Comparison of ENCODE assay signal across 24 cellular contexts in genomic region chr6:21312118-21312517, GRCh38.
DNase-seq lines count a peak whose midpoint lies in the region; ATAC-seq, FAIRE-seq and TF ChIP-seq lines count a peak whose summit lies in the region.
"Had no signal": no experiment of that assay in that cellular context is flagged by ENCODE, and none has a peak within 500 bp of the region (broad histone marks: within the 10 kb centered on the region; RNA-seq: fewer than 3 reads in every experiment).

No MANE protein-coding gene starts in this region.

- WGBS in pancreas, 2 donors = 92 to 97% methylated on average over 4 of the region's 4 CpGs

- POLR2A ChIA-PET in HEK293T (lab: Yijun Ruan, JAX) = no interaction called here

- no peak for FAIRE-seq in pancreas (lab: Jason Lieb, UNC)
- FAIRE-seq: A549, GM19239, RCC 7860 had no signal

- peak; percentile 31 for DNase-seq in AG20443 (ENCODE audit: low spot score)
- peak; percentile 18 for DNase-seq in HEK293T (ENCODE audit: extremely low spot score)
- DNase-seq in nephron progenitor cell = no peak
- no peak for DNase-seq in activated T-cell treated with anti-CD3 and anti-CD28 coated beads, Interleukin-2, amount 50 U/mL, for 72 hours
- DNase-seq in pancreas = no peak
- DNase-seq: Caco-2; CD8-positive, alpha-beta T cell; DMS 273 treated with DMSO at 0.1 percent for 48 hours; DND-41; H9; HFFc6; KBM-7; MM.1S; NCI-H2171 treated with DMSO at 0.1 percent for 48 hours; NCI-H524 treated with DMSO at 0.1 percent for 48 hours; SIG-M5 had no signal

- H3K4me3 ChIP-seq in pancreas = no peak overlapping the region
- H3K4me3 ChIP-seq: A549, SK-N-MC had no signal

- H3K27ac ChIP-seq in pancreas = no peak overlapping the region
- H3K27ac ChIP-seq: A549, C4-2B, SK-N-MC had no signal

- H3K36me3 Mint-ChIP-seq in brain (no peaks in the 10 kb centered on the region), nephron progenitor cell (ENCODE audit: low read depth) (no peaks in the 10 kb centered on the region)
- H3K36me3 Mint-ChIP-seq in activated T-cell treated with anti-CD3 and anti-CD28 coated beads, Interleukin-2, amount 50 U/mL, for 72 hours (ENCODE audit: insufficient read depth in 2 of 2) = no peaks in the 10 kb centered on the region
- H3K36me3 Mint-ChIP-seq: CD8-positive, alpha-beta T cell had no signal

- ATAC-seq in activated T-cell treated with anti-CD3 and anti-CD28 coated beads, Interleukin-2, amount 50 U/mL, for 72 hours (replicated peaks in 1 of 2) = no peak
- no peak for ATAC-seq in HG03135 (IDR thresholded peaks at IDR 0.05; ENCODE audit: unreplicated experiment)
- no peak for ATAC-seq in pancreas
- ATAC-seq: A549; CD8-positive, alpha-beta T cell had no signal

- H3K36me3 ChIP-seq in pancreas = no peaks in the 10 kb centered on the region

- H3K27me3 Mint-ChIP-seq in brain (no peaks in the 10 kb centered on the region), nephron progenitor cell (ENCODE audit: low read depth, poor library complexity) (no peaks in the 10 kb centered on the region)
- peaks cover 14% of the 10 kb centered on the region for H3K27me3 Mint-ChIP-seq in activated T-cell treated with anti-CD3 and anti-CD28 coated beads, Interleukin-2, amount 50 U/mL, for 72 hours (ENCODE audit: low read depth)

- H3K27ac Mint-ChIP-seq in brain = peak overlapping the region in 3 of 5 experiments; percentile 4 to 76 (median 4)
- H3K27ac Mint-ChIP-seq in nephron progenitor cell = peak overlapping the region; percentile 9
- no peak overlapping the region for H3K27ac Mint-ChIP-seq in activated T-cell treated with anti-CD3 and anti-CD28 coated beads, Interleukin-2, amount 50 U/mL, for 72 hours
- H3K27ac Mint-ChIP-seq: B cell; CD8-positive, alpha-beta T cell; H9; HFFc6 had no signal

- H3K4me3 Mint-ChIP-seq in brain = no peak overlapping the region
- no peak overlapping the region for H3K4me3 Mint-ChIP-seq in nephron progenitor cell
- no peak overlapping the region for H3K4me3 Mint-ChIP-seq in activated T-cell treated with anti-CD3 and anti-CD28 coated beads, Interleukin-2, amount 50 U/mL, for 72 hours
- H3K4me3 Mint-ChIP-seq: B cell; CD8-positive, alpha-beta T cell; H9; HFFc6 had no signal

- peaks cover 48% of the 10 kb centered on the region for H3K4me1 Mint-ChIP-seq in brain
- peaks cover 57% of the 10 kb centered on the region for H3K4me1 Mint-ChIP-seq in nephron progenitor cell
- no peaks in the 10 kb centered on the region for H3K4me1 Mint-ChIP-seq in activated T-cell treated with anti-CD3 and anti-CD28 coated beads, Interleukin-2, amount 50 U/mL, for 72 hours (ENCODE audit: low read depth)
- H3K4me1 Mint-ChIP-seq: B cell had no signal

- intact Hi-C loops in pancreas (cut with DNase I) = no loop called here

- CTCF ChIA-PET in HEK293T (lab: Yijun Ruan, JAX) = no interaction called here

- TF ChIP-seq CTCF in brain (conservative IDR thresholded peaks at IDR 0.05) (no peak), nephron progenitor cell (IDR thresholded peaks at IDR 0.05) (no peak), pancreas (IDR thresholded peaks at IDR 0.05) (no peak)

- H3K9me3 ChIP-seq in pancreas = no peaks in the 10 kb centered on the region
- H3K9me3 ChIP-seq: A549, Caco-2 had no signal

- H3K9me3 Mint-ChIP-seq in brain (no peaks in the 10 kb centered on the region), nephron progenitor cell (no peaks in the 10 kb centered on the region)
- no peaks in the 10 kb centered on the region for H3K9me3 Mint-ChIP-seq in activated T-cell treated with anti-CD3 and anti-CD28 coated beads, Interleukin-2, amount 50 U/mL, for 72 hours
- H3K9me3 Mint-ChIP-seq: CD8-positive, alpha-beta T cell; H9; HFFc6 had no signal

- H3K4me1 ChIP-seq in pancreas = no peaks in the 10 kb centered on the region
- H3K4me1 ChIP-seq: A549, Caco-2 had no signal

- no peaks in the 10 kb centered on the region for H3K27me3 ChIP-seq in pancreas

TF ChIP-seq in HEK293T, 16 proteins besides CTCF, POLR2A, EP300 and RAD21:
- TF ChIP-seq SP1 (IDR thresholded peaks at IDR 0.05) (no peak), TARDBP (IDR thresholded peaks at IDR 0.05) (no peak), BHLHE40 (IDR thresholded peaks at IDR 0.05; ENCODE audit: borderline replicate concordance) (no peak), ELF4 (IDR thresholded peaks at IDR 0.05) (no peak), HDGF (IDR thresholded peaks at IDR 0.05; ENCODE audit: borderline replicate concordance) (no peak), FOXM1 (IDR thresholded peaks at IDR 0.05; ENCODE audit: borderline replicate concordance) (no peak), SUZ12 (IDR thresholded peaks at IDR 0.05) (no peak), CTBP1 (IDR thresholded peaks at IDR 0.05; ENCODE audit: borderline replicate concordance) (no peak), ZNF384 (IDR thresholded peaks at IDR 0.05) (no peak), L3MBTL2 (conservative IDR thresholded peaks at IDR 0.05) (no peak), FOXA1 (IDR thresholded peaks at IDR 0.05) (no peak), ARNT (IDR thresholded peaks at IDR 0.05) (no peak), PKNOX1 (IDR thresholded peaks at IDR 0.05) (no peak), NFRKB (IDR thresholded peaks at IDR 0.05) (no peak), FOXK2 (IDR thresholded peaks at IDR 0.05) (no peak), LEF1 (IDR thresholded peaks at IDR 0.05; ENCODE audit: borderline replicate concordance) (no peak)

Comparison
In these comparisons a context has a peak if more than half of its experiments do, and no peak if none do; other contexts are left out.
1. DNase-seq: peak in AG20443 (single experiment) and HEK293T (single experiment); none in nephron progenitor cell (single experiment), activated T-cell treated with anti-CD3 and anti-CD28 coated beads, Interleukin-2, amount 50 U/mL, for 72 hours (0 of 2) and pancreas (0 of 6).